Comparison of ENCODE assay signal across 1 cellular context in genomic region chr17:40191237-40192208, GRCh38.
A peak's percentile ranks its signal among the peaks of the same experiment; 100 is the strongest.
TF ChIP-seq lines count a peak whose summit lies in the region.

No MANE protein-coding gene starts in this region.

TF ChIP-seq in K562, 482 proteins besides CTCF, POLR2A, EP300 and RAD21 (continued from another document and continues in another):
- TF ChIP-seq UBTF (IDR thresholded peaks at IDR 0.05; ENCODE audit: borderline replicate concordance in 1 of 2, low read depth in 2 of 2, low read length in 2 of 2) (peak in 1 of 2 experiments; percentile 78; a peak in 1 of 4 replicates), EP400 (IDR thresholded peaks at IDR 0.05) (no peak; the same call in 1 of the 2 replicates), ZNF780A (CRISPR knock-in tag; IDR thresholded peaks at IDR 0.05) (no peak), ETV5 (CRISPR knock-in tag; IDR thresholded peaks at IDR 0.05; ENCODE audit: low read depth) (no peak), E2F1 (CRISPR knock-in tag; IDR thresholded peaks at IDR 0.05) (no peak), FOXK2 (conservative IDR thresholded peaks at IDR 0.05 in 1 of 2, IDR thresholded peaks at IDR 0.05 in 1 of 2; ENCODE audit: low read depth in 2 of 2) (no peak), ETV1 (tag; conservative IDR thresholded peaks at IDR 0.05; ENCODE audit: low read depth) (no peak), CBFA2T3 (IDR thresholded peaks at IDR 0.05) (no peak), XRCC5 (IDR thresholded peaks at IDR 0.05; ENCODE audit: low read depth, low read length) (peak; percentile 64; the same call in 1 of the 2 replicates), ZNF655 (CRISPR knock-in tag; IDR thresholded peaks at IDR 0.05) (no peak), TEAD1 (CRISPR knock-in tag; IDR thresholded peaks at IDR 0.05) (no peak), POLR3G (IDR thresholded peaks at IDR 0.05; ENCODE audit: extremely low read depth, insufficient read length, insufficient replicate concordance) (no peak), SMARCA4 (IDR thresholded peaks at IDR 0.05) (peak; percentile 45), PHF21A (IDR thresholded peaks at IDR 0.05; ENCODE audit: borderline replicate concordance, low read depth) (peak; percentile 78; the same call in 1 of the 2 replicates), NUFIP1 (IDR thresholded peaks at IDR 0.05; ENCODE audit: partially characterized antibody) (no peak), BRF2 (IDR thresholded peaks at IDR 0.05; ENCODE audit: borderline replicate concordance, insufficient read depth, insufficient read length) (no peak), SNAPC5 (CRISPR knock-in tag; IDR thresholded peaks at IDR 0.05) (no peak), RBM39 (optimal IDR thresholded peaks at IDR 0.05; ENCODE audit: low read depth, low read length) (no peak), E2F4 (CRISPR knock-in tag; IDR thresholded peaks at IDR 0.05; ENCODE audit: low read depth) (no peak), MAFK (IDR thresholded peaks at IDR 0.05; ENCODE audit: low read length) (no peak), SOX6 (IDR thresholded peaks at IDR 0.05) (0 out of 2 replicates have a peak, but pooled peaks have one; percentile 35), RNF219 (CRISPR knock-in tag; IDR thresholded peaks at IDR 0.05) (no peak), PPARD (CRISPR knock-in tag; IDR thresholded peaks at IDR 0.05) (no peak), PYGO2 (tag; IDR thresholded peaks at IDR 0.05) (no peak), DPF2 (IDR thresholded peaks at IDR 0.05) (peak; percentile 52; the same call in 1 of the 2 replicates), NFYB (IDR thresholded peaks at IDR 0.05; ENCODE audit: extremely low read depth, insufficient read length) (no peak), HSF4 (CRISPR knock-in tag; IDR thresholded peaks at IDR 0.05; ENCODE audit: borderline replicate concordance) (no peak), HOMEZ (CRISPR knock-in tag; IDR thresholded peaks at IDR 0.05) (no peak), TCF15 (CRISPR knock-in tag; IDR thresholded peaks at IDR 0.05) (no peak), HNRNPL (IDR thresholded peaks at IDR 0.05; ENCODE audit: low read depth, low read length) (no peak), FOS (IDR thresholded peaks at IDR 0.05; ENCODE audit: extremely low read depth, insufficient read length) (no peak), CBFB (CRISPR knock-in tag; IDR thresholded peaks at IDR 0.05) (no peak), NCOA6 (IDR thresholded peaks at IDR 0.05) (peak; percentile 78), ETS1 (conservative IDR thresholded peaks at IDR 0.05; ENCODE audit: control insufficient read depth, low read depth, low read length) (0 out of 2 replicates have a peak, but pooled peaks have one; percentile 13), MITF (IDR thresholded peaks at IDR 0.05) (peak; percentile 11; the same call in 1 of the 2 replicates), HDAC3 (IDR thresholded peaks at IDR 0.05; ENCODE audit: borderline replicate concordance, partially characterized antibody) (no peak), ZBTB17 (CRISPR knock-in tag; IDR thresholded peaks at IDR 0.05) (no peak), ZBTB34 (CRISPR knock-in tag; IDR thresholded peaks at IDR 0.05) (no peak), HMG20A (CRISPR knock-in tag; conservative IDR thresholded peaks at IDR 0.05) (no peak), THAP12 (CRISPR knock-in tag; IDR thresholded peaks at IDR 0.05) (no peak), MTA3 (IDR thresholded peaks at IDR 0.05; ENCODE audit: borderline replicate concordance) (peak; percentile 78; the same call in 1 of the 2 replicates), ZNF224 (CRISPR knock-in tag; IDR thresholded peaks at IDR 0.05) (no peak), THRB (CRISPR knock-in tag; conservative IDR thresholded peaks at IDR 0.05) (no peak)
